ENCODE assay signal across 2 cellular contexts in genomic region chr13:51881296-51881695, GRCh38.
TF ChIP-seq lines count a peak whose summit lies in the region.

No MANE protein-coding gene starts in this region.

TF ChIP-seq in HepG2, 621 proteins besides CTCF, POLR2A, EP300 and RAD21:
- TF ChIP-seq SPEN (CRISPR knock-in tag; IDR thresholded peaks at IDR 0.05; ENCODE audit: low read depth) = no peak
- no peak for TF ChIP-seq DDIT3 (CRISPR knock-in tag; IDR thresholded peaks at IDR 0.05)
- TF ChIP-seq NFE2 (CRISPR knock-in tag; IDR thresholded peaks at IDR 0.05) = no peak
- TF ChIP-seq ZNF264 (CRISPR knock-in tag; IDR thresholded peaks at IDR 0.05) = peak; percentile 49; the same call in 1 of the 2 replicates

TF ChIP-seq in SK-N-SH, 30 proteins besides CTCF, POLR2A, EP300 and RAD21:
- TF ChIP-seq ELF1 (IDR thresholded peaks at IDR 0.05) (no peak), POLR2AphosphoS5 (IDR thresholded peaks at IDR 0.05; ENCODE audit: low read depth, low read length) (no peak), RXRA (IDR thresholded peaks at IDR 0.05; ENCODE audit: borderline replicate concordance, low read depth) (no peak), GABPA (IDR thresholded peaks at IDR 0.05; ENCODE audit: low read depth) (no peak), EZH2phosphoT487 (IDR thresholded peaks at IDR 0.05; ENCODE audit: borderline replicate concordance, low read depth) (no peak), REST (IDR thresholded peaks at IDR 0.05; ENCODE audit: low read depth, low read length) (no peak), PBX3 (IDR thresholded peaks at IDR 0.05) (no peak), TCF12 (IDR thresholded peaks at IDR 0.05) (no peak), MEF2A (IDR thresholded peaks at IDR 0.05; ENCODE audit: borderline replicate concordance, low read depth) (no peak), TEAD4 (IDR thresholded peaks at IDR 0.05; ENCODE audit: borderline replicate concordance, insufficient read depth) (no peak), RCOR1 (IDR thresholded peaks at IDR 0.05; ENCODE audit: low read length) (no peak), SMC3 (IDR thresholded peaks at IDR 0.05; ENCODE audit: low read depth, low read length) (no peak), TAF1 (IDR thresholded peaks at IDR 0.05; ENCODE audit: borderline replicate concordance, low read depth, low read length) (no peak)
